In genomic region chr9:120622790-120623189, GRCh38 we compare ENCODE assay signal across 35 cellular contexts.
"Had no signal": no experiment of that assay in that cellular context is flagged by ENCODE, and none has a peak within 500 bp of the region (broad histone marks: within the 10 kb centered on the region; RNA-seq: fewer than 3 reads in every experiment).

No MANE protein-coding gene starts in this region.

- DNase-seq: activated B cell treated with CpG ODN at 0.5 μM for 24 hours; activated CD4-positive, alpha-beta memory T cell treated with anti-CD3 and anti-CD28 coated beads for 36 hours; activated CD4-positive, alpha-beta T cell treated with anti-CD3 and anti-CD28 coated beads for 48 hours; activated CD8-positive, alpha-beta memory T cell treated with anti-CD3 and anti-CD28 coated beads, Interleukin-2, amount 10 ng/mL, durations not matched to agents 7 days and 5 days; activated CD8-positive, alpha-beta memory T cell treated with anti-CD3 and anti-CD28 coated beads, Interleukin-2, amount 50 U/mL, for 4 hours; activated CD8-positive, alpha-beta T cell treated with anti-CD3 and anti-CD28 coated beads, Interleukin-2, amount 10 ng/mL, durations not matched to agents 7 days and 5 days; activated effector memory CD4-positive, alpha-beta T cell treated with anti-CD3 and anti-CD28 coated beads, Interleukin-2, amount 50 U/mL, for 16 hours; activated naive CD4-positive, alpha-beta T cell treated with anti-CD3 and anti-CD28 coated beads for 36 hours; activated naive CD8-positive, alpha-beta T cell treated with anti-CD3 and anti-CD28 coated beads for 36 hours; activated naive CD8-positive, alpha-beta T cell treated with anti-CD3 and anti-CD28 coated beads, Interleukin-2, amount 50 U/mL, for 24 hours; activated T-cell treated with anti-CD3 and anti-CD28 coated beads, Interleukin-2, amount 50 U/mL, for 1 hour; activated T-cell treated with anti-CD3 and anti-CD28 coated beads, Interleukin-2, amount 50 U/mL, for 48 hours; brain microvascular endothelial cell; dermis blood vessel endothelial cell; effector CD8-positive, alpha-beta T cell; esophagus squamous epithelium; foreskin melanocyte; heart right ventricle; T-helper 1 cell; T-helper 17 cell; T1000; WERI-Rb-1 had no signal

- FAIRE-seq: bronchial epithelial cell, endometrium, endothelial cell of umbilical vein had no signal

- H3K27me3 ChIP-seq: ascending aorta, brain microvascular endothelial cell, esophagus squamous epithelium, gastroesophageal sphincter, heart right ventricle had no signal

- H3K9me3 Mint-ChIP-seq: activated B cell treated with CpG ODN at 0.5 μM for 24 hours; activated CD4-positive, alpha-beta memory T cell treated with anti-CD3 and anti-CD28 coated beads for 36 hours; activated naive CD4-positive, alpha-beta T cell treated with anti-CD3 and anti-CD28 coated beads for 36 hours; activated naive CD4-positive, alpha-beta T cell treated with anti-CD3 and anti-CD28 coated beads, Interleukin-2, amount 50 U/mL, for 24 hours; activated naive CD8-positive, alpha-beta T cell treated with anti-CD3 and anti-CD28 coated beads for 36 hours; activated naive CD8-positive, alpha-beta T cell treated with anti-CD3 and anti-CD28 coated beads, Interleukin-2, amount 50 U/mL, for 24 hours; activated T-helper 1 cell treated with anti-CD3 and anti-CD28 coated beads, Interleukin-12 subunit alpha, Interleukin-12 subunit beta, Interleukin-2, Interleukin-4 antibody, amounts not matched to agents 30 ng/mL and 10 ng/mL and 1 ng/mL, durations not matched to agents 14 hours and 24 hours and 36 hours; activated T-helper 2 cell treated with anti-CD3 and anti-CD28 coated beads, Interferon-gamma antibody, Interleukin-2, Interleukin-4, amounts not matched to agents 10 μg/mL and 5 μg/mL and 100 μg/mL, durations not matched to agents 14 hours and 24 hours and 36 hours; central memory CD8-positive, alpha-beta T cell; T-helper 2 cell treated with Interferon-gamma antibody and Interleukin-4, amounts not matched to agents 5 μg/mL and 100 μg/mL, for 36 hours had no signal

- H3K4me1 ChIP-seq: ascending aorta had no signal

- ATAC-seq: activated CD4-positive, CD25-positive, alpha-beta regulatory T cell treated with anti-CD3 and anti-CD28 coated beads, Interleukin-2, amount 50 U/mL, for 24 hours; activated CD8-positive, alpha-beta memory T cell treated with anti-CD3 and anti-CD28 coated beads, Interleukin-2, amount 10 ng/mL, durations not matched to agents 7 days and 5 days; activated CD8-positive, alpha-beta T cell treated with anti-CD3 and anti-CD28 coated beads, Interleukin-2, amount 10 ng/mL, durations not matched to agents 7 days and 5 days; activated naive CD8-positive, alpha-beta T cell treated with anti-CD3 and anti-CD28 coated beads, Interleukin-2, amount 50 U/mL, for 24 hours; gastroesophageal sphincter; heart right ventricle; T-helper 17 cell had no signal

- H3K27ac Mint-ChIP-seq: activated B cell treated with CpG ODN at 0.5 μM for 24 hours; activated CD4-positive, alpha-beta memory T cell treated with anti-CD3 and anti-CD28 coated beads for 36 hours; activated CD8-positive, alpha-beta memory T cell treated with anti-CD3 and anti-CD28 coated beads, Interleukin-2, amount 10 ng/mL, durations not matched to agents 7 days and 5 days; activated CD8-positive, alpha-beta T cell treated with anti-CD3 and anti-CD28 coated beads, Interleukin-2, amount 10 ng/mL, durations not matched to agents 7 days and 5 days; activated naive CD4-positive, alpha-beta T cell treated with anti-CD3 and anti-CD28 coated beads for 36 hours; activated naive CD4-positive, alpha-beta T cell treated with anti-CD3 and anti-CD28 coated beads, Interleukin-2, amount 50 U/mL, for 24 hours; activated naive CD8-positive, alpha-beta T cell treated with anti-CD3 and anti-CD28 coated beads for 36 hours; activated naive CD8-positive, alpha-beta T cell treated with anti-CD3 and anti-CD28 coated beads, Interleukin-2, amount 50 U/mL, for 24 hours; activated T-helper 1 cell treated with anti-CD3 and anti-CD28 coated beads, Interleukin-12 subunit alpha, Interleukin-12 subunit beta, Interleukin-2, Interleukin-4 antibody, amounts not matched to agents 30 ng/mL and 10 ng/mL and 1 ng/mL, durations not matched to agents 14 hours and 24 hours and 36 hours; activated T-helper 2 cell treated with anti-CD3 and anti-CD28 coated beads, Interferon-gamma antibody, Interleukin-2, Interleukin-4, amounts not matched to agents 10 μg/mL and 5 μg/mL and 100 μg/mL, durations not matched to agents 14 hours and 24 hours and 36 hours; T-helper 17 cell; T-helper 2 cell treated with Interferon-gamma antibody and Interleukin-4, amounts not matched to agents 5 μg/mL and 100 μg/mL, for 36 hours had no signal

- H3K4me3 ChIP-seq: ascending aorta, coronary artery, esophagus squamous epithelium, gastroesophageal sphincter, heart right ventricle had no signal

- H3K4me3 Mint-ChIP-seq: activated B cell treated with CpG ODN at 0.5 μM for 24 hours; activated CD4-positive, alpha-beta memory T cell treated with anti-CD3 and anti-CD28 coated beads for 36 hours; activated CD8-positive, alpha-beta memory T cell treated with anti-CD3 and anti-CD28 coated beads, Interleukin-2, amount 10 ng/mL, durations not matched to agents 7 days and 5 days; activated CD8-positive, alpha-beta T cell treated with anti-CD3 and anti-CD28 coated beads, Interleukin-2, amount 10 ng/mL, durations not matched to agents 7 days and 5 days; activated naive CD4-positive, alpha-beta T cell treated with anti-CD3 and anti-CD28 coated beads for 36 hours; activated naive CD4-positive, alpha-beta T cell treated with anti-CD3 and anti-CD28 coated beads, Interleukin-2, amount 50 U/mL, for 24 hours; activated naive CD8-positive, alpha-beta T cell treated with anti-CD3 and anti-CD28 coated beads for 36 hours; activated naive CD8-positive, alpha-beta T cell treated with anti-CD3 and anti-CD28 coated beads, Interleukin-2, amount 50 U/mL, for 24 hours; activated T-helper 1 cell treated with anti-CD3 and anti-CD28 coated beads, Interleukin-12 subunit alpha, Interleukin-12 subunit beta, Interleukin-2, Interleukin-4 antibody, amounts not matched to agents 30 ng/mL and 10 ng/mL and 1 ng/mL, durations not matched to agents 14 hours and 24 hours and 36 hours; central memory CD8-positive, alpha-beta T cell; T-helper 17 cell; T-helper 2 cell treated with Interferon-gamma antibody and Interleukin-4, amounts not matched to agents 5 μg/mL and 100 μg/mL, for 36 hours had no signal

- H3K27ac ChIP-seq: ascending aorta, brain microvascular endothelial cell, coronary artery, epithelial cell of prostate, esophagus squamous epithelium, gastroesophageal sphincter, heart right ventricle, WERI-Rb-1 had no signal

- H3K9me3 ChIP-seq: ascending aorta, esophagus squamous epithelium, gastroesophageal sphincter, heart right ventricle had no signal

- H3K27me3 Mint-ChIP-seq: activated B cell treated with CpG ODN at 0.5 μM for 24 hours; activated CD4-positive, alpha-beta memory T cell treated with anti-CD3 and anti-CD28 coated beads for 36 hours; activated CD8-positive, alpha-beta memory T cell treated with anti-CD3 and anti-CD28 coated beads, Interleukin-2, amount 10 ng/mL, durations not matched to agents 7 days and 5 days; activated naive CD4-positive, alpha-beta T cell treated with anti-CD3 and anti-CD28 coated beads, Interleukin-2, amount 50 U/mL, for 24 hours; activated naive CD8-positive, alpha-beta T cell treated with anti-CD3 and anti-CD28 coated beads for 36 hours; activated naive CD8-positive, alpha-beta T cell treated with anti-CD3 and anti-CD28 coated beads, Interleukin-2, amount 50 U/mL, for 24 hours; central memory CD8-positive, alpha-beta T cell; T-helper 17 cell had no signal

- H3K36me3 Mint-ChIP-seq: activated CD4-positive, alpha-beta memory T cell treated with anti-CD3 and anti-CD28 coated beads for 36 hours; activated CD8-positive, alpha-beta memory T cell treated with anti-CD3 and anti-CD28 coated beads, Interleukin-2, amount 10 ng/mL, durations not matched to agents 7 days and 5 days; activated naive CD4-positive, alpha-beta T cell treated with anti-CD3 and anti-CD28 coated beads, Interleukin-2, amount 50 U/mL, for 24 hours had no signal

- H3K36me3 ChIP-seq: ascending aorta, brain microvascular endothelial cell, WERI-Rb-1 had no signal
